8 cellular contexts compared by ENCODE assay signal in genomic region chr20:59850018-59850641, GRCh38.
DNase-seq lines count a peak whose midpoint lies in the region; ATAC-seq and TF ChIP-seq lines count a peak whose summit lies in the region.

No MANE protein-coding gene starts in this region.

- TF ChIP-seq POLR2A in prostate gland (IDR thresholded peaks at IDR 0.05), result no peak

- H3K36me3 ChIP-seq in OCI-LY1 (ENCODE audit: insufficient read depth, low read length) (no peaks in the 10 kb centered on the region), prostate gland (no peaks in the 10 kb centered on the region)

- no peak for ATAC-seq in CD4-positive, alpha-beta T cell (ENCODE audit: poor library complexity)
- ATAC-seq in HG03175 (IDR thresholded peaks at IDR 0.05; ENCODE audit: unreplicated experiment), result peak; percentile 45
- no peak for ATAC-seq in HG03196 (IDR thresholded peaks at IDR 0.05; ENCODE audit: unreplicated experiment)
- ATAC-seq in GM19035 (IDR thresholded peaks at IDR 0.05; ENCODE audit: unreplicated experiment), result no peak
- no peak for ATAC-seq in HG03521 (IDR thresholded peaks at IDR 0.05; ENCODE audit: unreplicated experiment)

- H3K4me3 Mint-ChIP-seq in CD4-positive, alpha-beta T cell, result no peak overlapping the region

- no peaks in the 10 kb centered on the region for H3K27me3 ChIP-seq in CD4-positive, alpha-beta T cell (ENCODE audit: control insufficient read depth, insufficient read depth, low read length)
- no peaks in the 10 kb centered on the region for H3K27me3 ChIP-seq in OCI-LY1 (ENCODE audit: insufficient read depth, low read length)
- H3K27me3 ChIP-seq in prostate gland (replicated peaks; ENCODE audit: insufficient read depth), result no peaks in the 10 kb centered on the region

- H3K4me1 Mint-ChIP-seq in CD4-positive, alpha-beta T cell (ENCODE audit: low read depth), result no peaks in the 10 kb centered on the region

- no peak overlapping the region for H3K9ac ChIP-seq in OCI-LY1 (ENCODE audit: low read length)

- no peaks in the 10 kb centered on the region for H3F3A ChIP-seq in OCI-LY1 (ENCODE audit: insufficient read depth, low read length)

- no peak overlapping the region for H3K27ac Mint-ChIP-seq in CD4-positive, alpha-beta T cell

- 63% methylated on average over 7 of the region's 7 CpGs for WGBS in prostate gland

- H2AFZ ChIP-seq in OCI-LY1 (ENCODE audit: low read length), result no peak overlapping the region

- no peaks in the 10 kb centered on the region for H3K9me3 Mint-ChIP-seq in CD4-positive, alpha-beta T cell

- intact Hi-C loops in CD4-positive, alpha-beta T cell (cut with DNase I, micrococcal nuclease), result no loop called here
- intact Hi-C loops in prostate gland (cut with DNase I), result no loop called here

- no peaks in the 10 kb centered on the region for H3K27me3 Mint-ChIP-seq in CD4-positive, alpha-beta T cell

- H3K79me2 ChIP-seq in OCI-LY1 (ENCODE audit: insufficient read depth, low read length), result no peaks in the 10 kb centered on the region

- CTCF ChIA-PET in CD4-positive, alpha-beta T cell (lab: Charles Lee), result no interaction called here

- H3K27ac ChIP-seq in CD4-positive, alpha-beta T cell (ENCODE audit: low read depth, low read length), result no peak overlapping the region
- H3K27ac ChIP-seq in OCI-LY1 (ENCODE audit: low read depth, low read length, poor library complexity, severe bottlenecking), result no peak overlapping the region
- no peak overlapping the region for H3K27ac ChIP-seq in prostate gland

- POLR2A ChIA-PET in CD4-positive, alpha-beta T cell (lab: Charles Lee), result no interaction called here

- no peak for DNase-seq in CD4-positive, alpha-beta T cell
- DNase-seq in epithelial cell of proximal tubule (ENCODE audit: low read depth), result peak; percentile 13
- no peak for DNase-seq in prostate gland (ENCODE audit: low spot score)

- H3K9me2 ChIP-seq in OCI-LY1 (ENCODE audit: low read depth, low read length), result no peaks in the 10 kb centered on the region

- no peaks in the 10 kb centered on the region for H3K36me3 Mint-ChIP-seq in CD4-positive, alpha-beta T cell (ENCODE audit: low read depth)

- no peak overlapping the region for H3K4me3 ChIP-seq in OCI-LY1 (ENCODE audit: low read depth, low read length, poor library complexity, severe bottlenecking)
- H3K4me3 ChIP-seq in epithelial cell of proximal tubule (ENCODE audit: low read depth, low read length), result no peak overlapping the region
- H3K4me3 ChIP-seq in prostate gland, result no peak overlapping the region

- H3K4me2 ChIP-seq in OCI-LY1 (ENCODE audit: low read length), result no peak overlapping the region

- TF ChIP-seq CTCF in CD4-positive, alpha-beta T cell (IDR thresholded peaks at IDR 0.05), result peak; percentile 52
- peak; percentile 55 for TF ChIP-seq CTCF in OCI-LY1 (IDR thresholded peaks at IDR 0.05; ENCODE audit: low read length)
- TF ChIP-seq CTCF in epithelial cell of proximal tubule (conservative IDR thresholded peaks at IDR 0.05; ENCODE audit: low read depth, low read length), result peak; percentile 58
- peak; percentile 33 to 72 (median 70) for TF ChIP-seq CTCF in prostate gland (IDR thresholded peaks at IDR 0.05)

- H3K4me1 ChIP-seq in OCI-LY1 (ENCODE audit: insufficient read depth, low read length, severe bottlenecking) (no peaks in the 10 kb centered on the region), prostate gland (replicated peaks) (no peaks in the 10 kb centered on the region)

- H4K20me1 ChIP-seq in OCI-LY1 (ENCODE audit: insufficient read depth, low read length), result no peaks in the 10 kb centered on the region

- H3K9me3 ChIP-seq in CD4-positive, alpha-beta T cell (ENCODE audit: control insufficient read depth, low read length), result no peaks in the 10 kb centered on the region
- H3K9me3 ChIP-seq in OCI-LY1 (ENCODE audit: low read length) (no peaks in the 10 kb centered on the region), prostate gland (no peaks in the 10 kb centered on the region)
